In the genomic region with DNA sequence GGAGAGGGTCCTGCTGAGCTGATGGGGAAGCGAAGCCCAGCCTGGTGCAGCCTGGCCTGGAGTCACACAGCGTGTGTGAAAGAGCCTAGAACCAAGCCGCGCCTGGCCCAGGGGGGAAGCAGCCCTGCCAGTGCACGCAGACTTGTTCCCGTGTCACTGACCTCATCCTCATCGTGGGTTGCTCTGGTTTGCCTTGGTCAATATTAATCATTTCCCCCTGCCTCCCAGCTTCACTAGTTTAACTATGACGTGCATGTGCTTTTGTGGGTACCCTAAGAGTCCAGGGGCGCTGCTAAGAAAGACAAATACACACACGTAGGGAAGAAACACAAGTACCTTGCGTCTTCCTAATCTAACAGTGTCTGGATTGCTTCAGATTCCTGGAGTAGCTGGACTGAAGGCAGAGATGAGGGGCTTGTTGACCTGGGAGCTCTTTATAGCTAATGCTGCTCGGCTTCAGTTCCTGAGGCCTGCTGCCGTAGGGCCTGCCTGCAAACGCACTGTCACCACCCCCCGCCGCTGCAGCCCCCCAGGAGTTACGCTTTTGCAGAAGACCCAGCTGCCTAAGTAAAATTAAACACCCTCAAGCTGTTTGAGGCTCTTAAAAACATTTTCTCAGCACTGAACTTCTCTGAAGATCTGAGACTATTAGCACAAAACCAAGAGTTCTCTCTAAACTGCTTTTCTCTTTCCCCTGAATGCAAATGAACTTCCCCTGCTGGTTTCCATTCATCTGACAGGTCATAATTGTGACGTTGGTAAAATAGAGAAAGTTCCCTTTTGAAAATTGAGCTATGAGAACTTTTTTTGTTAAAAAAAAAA, we compare ENCODE assay signal across 1 cellular context.
TF ChIP-seq lines count a peak whose summit lies in the region.

No MANE protein-coding gene starts in this region.

TF ChIP-seq in GM12878, 131 proteins besides CTCF, POLR2A, EP300 and RAD21 (continued from another document and continues in another):
- peak; percentile 91 for TF ChIP-seq PKNOX1 (IDR thresholded peaks at IDR 0.05)
- TF ChIP-seq HDAC2 (IDR thresholded peaks at IDR 0.05) = no peak
- TF ChIP-seq SMAD1 (IDR thresholded peaks at IDR 0.05; ENCODE audit: low read depth, partially characterized antibody) = peak; percentile 92
- TF ChIP-seq MXI1 (IDR thresholded peaks at IDR 0.05; ENCODE audit: low read depth, low read length) = 0 out of 2 replicates have a peak, but pooled peaks have one; percentile 10
- no peak for TF ChIP-seq ESRRA (IDR thresholded peaks at IDR 0.05; ENCODE audit: low read length)
- TF ChIP-seq ZBED1 (IDR thresholded peaks at IDR 0.05; ENCODE audit: borderline replicate concordance) = peak; percentile 51; the same call in 1 of the 2 replicates
- TF ChIP-seq SMC3 (IDR thresholded peaks at IDR 0.05; ENCODE audit: borderline replicate concordance, low read length) = peak; percentile 19; the same call in 1 of the 2 replicates
- TF ChIP-seq BMI1 (IDR thresholded peaks at IDR 0.05; ENCODE audit: borderline replicate concordance) = peak; percentile 23; the same call in 1 of the 2 replicates
- TF ChIP-seq POLR2AphosphoS5 (IDR thresholded peaks at IDR 0.05; ENCODE audit: low read length) = peak; percentile 99
- peak; percentile 95 for TF ChIP-seq MTA3 (IDR thresholded peaks at IDR 0.05; ENCODE audit: borderline replicate concordance, low read length)
- TF ChIP-seq, protein P1, sequence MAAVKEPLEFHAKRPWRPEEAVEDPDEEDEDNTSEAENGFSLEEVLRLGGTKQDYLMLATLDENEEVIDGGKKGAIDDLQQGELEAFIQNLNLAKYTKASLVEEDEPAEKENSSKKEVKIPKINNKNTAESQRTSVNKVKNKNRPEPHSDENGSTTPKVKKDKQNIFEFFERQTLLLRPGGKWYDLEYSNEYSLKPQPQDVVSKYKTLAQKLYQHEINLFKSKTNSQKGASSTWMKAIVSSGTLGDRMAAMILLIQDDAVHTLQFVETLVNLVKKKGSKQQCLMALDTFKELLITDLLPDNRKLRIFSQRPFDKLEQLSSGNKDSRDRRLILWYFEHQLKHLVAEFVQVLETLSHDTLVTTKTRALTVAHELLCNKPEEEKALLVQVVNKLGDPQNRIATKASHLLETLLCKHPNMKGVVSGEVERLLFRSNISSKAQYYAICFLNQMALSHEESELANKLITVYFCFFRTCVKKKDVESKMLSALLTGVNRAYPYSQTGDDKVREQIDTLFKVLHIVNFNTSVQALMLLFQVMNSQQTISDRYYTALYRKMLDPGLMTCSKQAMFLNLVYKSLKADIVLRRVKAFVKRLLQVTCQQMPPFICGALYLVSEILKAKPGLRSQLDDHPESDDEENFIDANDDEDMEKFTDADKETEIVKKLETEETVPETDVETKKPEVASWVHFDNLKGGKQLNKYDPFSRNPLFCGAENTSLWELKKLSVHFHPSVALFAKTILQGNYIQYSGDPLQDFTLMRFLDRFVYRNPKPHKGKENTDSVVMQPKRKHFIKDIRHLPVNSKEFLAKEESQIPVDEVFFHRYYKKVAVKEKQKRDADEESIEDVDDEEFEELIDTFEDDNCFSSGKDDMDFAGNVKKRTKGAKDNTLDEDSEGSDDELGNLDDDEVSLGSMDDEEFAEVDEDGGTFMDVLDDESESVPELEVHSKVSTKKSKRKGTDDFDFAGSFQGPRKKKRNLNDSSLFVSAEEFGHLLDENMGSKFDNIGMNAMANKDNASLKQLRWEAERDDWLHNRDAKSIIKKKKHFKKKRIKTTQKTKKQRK (IDR thresholded peaks at IDR 0.05; ENCODE audit: low read depth, low read length) = no peak
- TF ChIP-seq TARDBP (IDR thresholded peaks at IDR 0.05; ENCODE audit: borderline replicate concordance) = no peak
- TF ChIP-seq SIN3A (IDR thresholded peaks at IDR 0.05; ENCODE audit: low read depth, low read length) = no peak
- no peak for TF ChIP-seq CUX1 (IDR thresholded peaks at IDR 0.05; ENCODE audit: insufficient replicate concordance, low read depth, low read length)
- no peak for TF ChIP-seq RBBP5 (conservative IDR thresholded peaks at IDR 0.05)
- TF ChIP-seq CEBPB (IDR thresholded peaks at IDR 0.05; ENCODE audit: borderline replicate concordance in 1 of 2, low read depth in 2 of 2, low read length in 2 of 2) = no peak
- peak; percentile 52; the same call in 1 of the 2 replicates for TF ChIP-seq NBN (IDR thresholded peaks at IDR 0.05)
- TF ChIP-seq HCFC1 (IDR thresholded peaks at IDR 0.05; ENCODE audit: low read length) = no peak
- peak; percentile 78 for TF ChIP-seq TAF1 (IDR thresholded peaks at IDR 0.05; ENCODE audit: borderline replicate concordance, low read depth, low read length)
- TF ChIP-seq, protein P2, sequence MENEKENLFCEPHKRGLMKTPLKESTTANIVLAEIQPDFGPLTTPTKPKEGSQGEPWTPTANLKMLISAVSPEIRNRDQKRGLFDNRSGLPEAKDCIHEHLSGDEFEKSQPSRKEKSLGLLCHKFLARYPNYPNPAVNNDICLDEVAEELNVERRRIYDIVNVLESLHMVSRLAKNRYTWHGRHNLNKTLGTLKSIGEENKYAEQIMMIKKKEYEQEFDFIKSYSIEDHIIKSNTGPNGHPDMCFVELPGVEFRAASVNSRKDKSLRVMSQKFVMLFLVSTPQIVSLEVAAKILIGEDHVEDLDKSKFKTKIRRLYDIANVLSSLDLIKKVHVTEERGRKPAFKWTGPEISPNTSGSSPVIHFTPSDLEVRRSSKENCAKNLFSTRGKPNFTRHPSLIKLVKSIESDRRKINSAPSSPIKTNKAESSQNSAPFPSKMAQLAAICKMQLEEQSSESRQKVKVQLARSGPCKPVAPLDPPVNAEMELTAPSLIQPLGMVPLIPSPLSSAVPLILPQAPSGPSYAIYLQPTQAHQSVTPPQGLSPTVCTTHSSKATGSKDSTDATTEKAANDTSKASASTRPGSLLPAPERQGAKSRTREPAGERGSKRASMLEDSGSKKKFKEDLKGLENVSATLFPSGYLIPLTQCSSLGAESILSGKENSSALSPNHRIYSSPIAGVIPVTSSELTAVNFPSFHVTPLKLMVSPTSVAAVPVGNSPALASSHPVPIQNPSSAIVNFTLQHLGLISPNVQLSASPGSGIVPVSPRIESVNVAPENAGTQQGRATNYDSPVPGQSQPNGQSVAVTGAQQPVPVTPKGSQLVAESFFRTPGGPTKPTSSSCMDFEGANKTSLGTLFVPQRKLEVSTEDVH (IDR thresholded peaks at IDR 0.05; ENCODE audit: low read depth, partially characterized antibody) = no peak
- peak; percentile 52; the same call in 1 of the 2 replicates for TF ChIP-seq MEF2A (IDR thresholded peaks at IDR 0.05; ENCODE audit: insufficient read depth, low read depth, low read length)
- TF ChIP-seq, protein P3, sequence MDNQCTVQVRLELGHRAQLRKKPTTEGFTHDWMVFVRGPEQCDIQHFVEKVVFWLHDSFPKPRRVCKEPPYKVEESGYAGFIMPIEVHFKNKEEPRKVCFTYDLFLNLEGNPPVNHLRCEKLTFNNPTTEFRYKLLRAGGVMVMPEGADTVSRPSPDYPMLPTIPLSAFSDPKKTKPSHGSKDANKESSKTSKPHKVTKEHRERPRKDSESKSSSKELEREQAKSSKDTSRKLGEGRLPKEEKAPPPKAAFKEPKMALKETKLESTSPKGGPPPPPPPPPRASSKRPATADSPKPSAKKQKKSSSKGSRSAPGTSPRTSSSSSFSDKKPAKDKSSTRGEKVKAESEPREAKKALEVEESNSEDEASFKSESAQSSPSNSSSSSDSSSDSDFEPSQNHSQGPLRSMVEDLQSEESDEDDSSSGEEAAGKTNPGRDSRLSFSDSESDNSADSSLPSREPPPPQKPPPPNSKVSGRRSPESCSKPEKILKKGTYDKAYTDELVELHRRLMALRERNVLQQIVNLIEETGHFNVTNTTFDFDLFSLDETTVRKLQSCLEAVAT (IDR thresholded peaks at IDR 0.05) = peak; percentile 96
- no peak for TF ChIP-seq SRF (IDR thresholded peaks at IDR 0.05; ENCODE audit: low read depth in 2 of 2, low read length in 2 of 2)
- TF ChIP-seq SIX5 (IDR thresholded peaks at IDR 0.05; ENCODE audit: low read depth, low read length, severe bottlenecking) = no peak
- TF ChIP-seq ZNF384 (IDR thresholded peaks at IDR 0.05; ENCODE audit: borderline replicate concordance, low read depth, low read length) = peak; percentile 94; the same call in 1 of the 2 replicates
- TF ChIP-seq NR2C2 (IDR thresholded peaks at IDR 0.05; ENCODE audit: borderline replicate concordance, control insufficient read depth, insufficient read length, low read depth) = no peak
- TF ChIP-seq FOS (IDR thresholded peaks at IDR 0.05; ENCODE audit: borderline replicate concordance, extremely low read depth, insufficient read length) = no peak
- peak; percentile 93 for TF ChIP-seq BACH1 (IDR thresholded peaks at IDR 0.05; ENCODE audit: borderline replicate concordance)
- TF ChIP-seq, protein P4, sequence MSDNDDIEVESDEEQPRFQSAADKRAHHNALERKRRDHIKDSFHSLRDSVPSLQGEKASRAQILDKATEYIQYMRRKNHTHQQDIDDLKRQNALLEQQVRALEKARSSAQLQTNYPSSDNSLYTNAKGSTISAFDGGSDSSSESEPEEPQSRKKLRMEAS (IDR thresholded peaks at IDR 0.05; ENCODE audit: low read depth, low read length) = no peak; the same call in 1 of the 2 replicates
- TF ChIP-seq CREB1 (IDR thresholded peaks at IDR 0.05; ENCODE audit: low read depth) = peak; percentile 94
- TF ChIP-seq, protein P5, sequence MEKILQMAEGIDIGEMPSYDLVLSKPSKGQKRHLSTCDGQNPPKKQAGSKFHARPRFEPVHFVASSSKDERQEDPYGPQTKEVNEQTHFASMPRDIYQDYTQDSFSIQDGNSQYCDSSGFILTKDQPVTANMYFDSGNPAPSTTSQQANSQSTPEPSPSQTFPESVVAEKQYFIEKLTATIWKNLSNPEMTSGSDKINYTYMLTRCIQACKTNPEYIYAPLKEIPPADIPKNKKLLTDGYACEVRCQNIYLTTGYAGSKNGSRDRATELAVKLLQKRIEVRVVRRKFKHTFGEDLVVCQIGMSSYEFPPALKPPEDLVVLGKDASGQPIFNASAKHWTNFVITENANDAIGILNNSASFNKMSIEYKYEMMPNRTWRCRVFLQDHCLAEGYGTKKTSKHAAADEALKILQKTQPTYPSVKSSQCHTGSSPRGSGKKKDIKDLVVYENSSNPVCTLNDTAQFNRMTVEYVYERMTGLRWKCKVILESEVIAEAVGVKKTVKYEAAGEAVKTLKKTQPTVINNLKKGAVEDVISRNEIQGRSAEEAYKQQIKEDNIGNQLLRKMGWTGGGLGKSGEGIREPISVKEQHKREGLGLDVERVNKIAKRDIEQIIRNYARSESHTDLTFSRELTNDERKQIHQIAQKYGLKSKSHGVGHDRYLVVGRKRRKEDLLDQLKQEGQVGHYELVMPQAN (conservative IDR thresholded peaks at IDR 0.05) = peak; percentile 30; the same call in 1 of the 2 replicates
- peak; percentile 89 for TF ChIP-seq POLR2AphosphoS2 (IDR thresholded peaks at IDR 0.05; ENCODE audit: low read depth, low read length)
- TF ChIP-seq ATF3 (IDR thresholded peaks at IDR 0.05; ENCODE audit: borderline replicate concordance, extremely low read depth, low read depth, low read length) = no peak
- TF ChIP-seq BHLHE40 (IDR thresholded peaks at IDR 0.05; ENCODE audit: borderline replicate concordance in 1 of 2, low read depth in 2 of 2, low read length in 1 of 2) = peak; percentile 79 to 80
- TF ChIP-seq RELB (IDR thresholded peaks at IDR 0.05; ENCODE audit: low read depth) = 0 out of 2 replicates have a peak, but pooled peaks have one; percentile 40
